ENCODE assay signal across 25 cellular contexts in genomic region chr4:15544196-15544730, GRCh38.
"Had no signal": no experiment of that assay in that cellular context is flagged by ENCODE, and none has a peak within 500 bp of the region (broad histone marks: within the 10 kb centered on the region; RNA-seq: fewer than 3 reads in every experiment).

No MANE protein-coding gene starts in this region.

- H3K9me3 Mint-ChIP-seq: activated naive CD8-positive, alpha-beta T cell treated with anti-CD3 and anti-CD28 coated beads, Interleukin-2, amount 10 ng/mL, durations not matched to agents 7 days and 5 days; activated T-helper 17 cell treated with anti-CD3 and anti-CD28 coated beads, Interleukin-2, amount 50 U/mL, for 72 hours; neural crest cell; T-cell had no signal

- H3K27ac ChIP-seq: colonic mucosa, dorsolateral prefrontal cortex, sigmoid colon, testis, uterus, WERI-Rb-1 had no signal

- H3K4me3 ChIP-seq: colonic mucosa, dorsolateral prefrontal cortex, mucosa of descending colon, sigmoid colon, smooth muscle cell, testis, uterus had no signal

- DNase-seq: activated CD4-positive, alpha-beta T cell treated with anti-CD3 and anti-CD28 coated beads for 1 hour; activated naive CD4-positive, alpha-beta T cell; activated naive CD8-positive, alpha-beta T cell treated with anti-CD3 and anti-CD28 coated beads, Interleukin-2, amount 10 ng/mL, durations not matched to agents 7 days and 5 days; activated T-cell treated with anti-CD3 and anti-CD28 coated beads, Interleukin-2, amount 50 U/mL, for 1 hour; amygdala; colonic mucosa; dorsolateral prefrontal cortex; left cardiac atrium; mesenchymal stem cell; mucosa of descending colon; retina; sigmoid colon; stimulated activated CD4-positive, alpha-beta T cell treated with anti-CD3 and anti-CD28 coated beads, Interleukin-4, amount 100 ng/mL, for 1 hour; stimulated activated naive CD4-positive, alpha-beta T cell; T-cell; testis; trophoblast cell; uterus; WERI-Rb-1 had no signal

- H3K9me3 ChIP-seq: colonic mucosa, mucosa of descending colon, sigmoid colon, testis, uterus had no signal

- H3K4me2 ChIP-seq: smooth muscle cell had no signal

- FAIRE-seq: bronchial epithelial cell, islet of Langerhans, TTC549 had no signal

- H3K36me3 ChIP-seq: colonic mucosa, uterus had no signal

- H3K27ac Mint-ChIP-seq: activated naive CD8-positive, alpha-beta T cell treated with anti-CD3 and anti-CD28 coated beads, Interleukin-2, amount 10 ng/mL, durations not matched to agents 7 days and 5 days; activated T-helper 17 cell treated with anti-CD3 and anti-CD28 coated beads, Interleukin-2, amount 50 U/mL, for 72 hours; T-cell had no signal

- H3K4me1 ChIP-seq: colonic mucosa, sigmoid colon, uterus had no signal

- H3K27me3 ChIP-seq: colonic mucosa, dorsolateral prefrontal cortex, sigmoid colon, testis, uterus had no signal

- ATAC-seq: activated T-helper 17 cell treated with anti-CD3 and anti-CD28 coated beads, Interleukin-2, amount 50 U/mL, for 72 hours; mucosa of descending colon; T-cell had no signal
